Comparison of ENCODE assay signal across 15 cellular contexts in genomic region chr6:104943781-104944180, GRCh38. TPM values are rescaled to one million over a fixed set of nuclear protein-coding genes. Genes with fewer than 3 reads are reported as not detected.
DNase-seq lines count a peak whose midpoint lies in the region; ATAC-seq and TF ChIP-seq lines count a peak whose summit lies in the region.
"Had no signal": no experiment of that assay in that cellular context is flagged by ENCODE, and none has a peak within 500 bp of the region (broad histone marks: within the 10 kb centered on the region; RNA-seq: fewer than 3 reads in every experiment).

No MANE protein-coding gene starts in this region.

- H3K4me1 Mint-ChIP-seq in activated CD4-positive, alpha-beta T cell treated with anti-CD3 and anti-CD28 coated beads for 36 hours, result peaks cover 8% of the 10 kb centered on the region
- H3K4me1 Mint-ChIP-seq in neural crest cell, result peaks cover 46% of the 10 kb centered on the region

- H3K4me3 Mint-ChIP-seq in activated CD4-positive, alpha-beta T cell treated with anti-CD3 and anti-CD28 coated beads for 36 hours, result no peak overlapping the region
- H3K4me3 Mint-ChIP-seq in neural crest cell, result peak overlapping the region; percentile 56
- H3K4me3 Mint-ChIP-seq: dendritic cell treated with granulocyte-macrophage colony-stimulating factor and Interleukin-4, amounts not matched to agents 40 ng/mL and 50 ng/mL, for 4 days; mesothelial cell of epicardium had no signal

- CTCF ChIA-PET in activated CD4-positive, alpha-beta T cell treated with anti-CD3 and anti-CD28 coated beads for 36 hours (lab: Charles Lee), result interaction anchor here (0.6 to 1.0 kb wide), 3 partner anchors 11 to 393 kb away, joined by 3 read pairs; no protein-coding TSS in a partner anchor

- intact Hi-C loops in activated CD4-positive, alpha-beta T cell treated with anti-CD3 and anti-CD28 coated beads for 36 hours (cut with DNase I, micrococcal nuclease), result loop anchor here (5.0 to 10.0 kb wide), 3 partner anchors 134 to 461 kb away; partner anchors contain the start of gene PREP (in 1 of the 2)
- intact Hi-C loops in posterior vena cava (cut with DNase I), result no loop called here

- H3K27ac Mint-ChIP-seq in activated CD4-positive, alpha-beta T cell treated with anti-CD3 and anti-CD28 coated beads for 36 hours, result no peak overlapping the region
- H3K27ac Mint-ChIP-seq in neural crest cell (ENCODE audit: unreplicated experiment), result no peak overlapping the region
- H3K27ac Mint-ChIP-seq: dendritic cell treated with granulocyte-macrophage colony-stimulating factor and Interleukin-4, amounts not matched to agents 40 ng/mL and 50 ng/mL, for 4 days; mesothelial cell of epicardium had no signal

- peak; percentile 27 for DNase-seq in activated CD4-positive, alpha-beta T cell treated with anti-CD3 and anti-CD28 coated beads for 36 hours
- no peak for DNase-seq in activated CD4-positive, alpha-beta T cell treated with anti-CD3 and anti-CD28 coated beads for 4 hours
- DNase-seq in NCI-H460 (ENCODE audit: extremely low read depth, low read depth), result peak; percentile 11
- DNase-seq in cerebellar cortex (ENCODE audit: low spot score), result peak; percentile 58
- DNase-seq in neural crest cell (ENCODE audit: low read depth, low spot score), result peak; percentile 57
- no peak for DNase-seq in cerebellum (ENCODE audit: low spot score)
- no peak for DNase-seq in posterior vena cava (ENCODE audit: low spot score)
- DNase-seq: activated effector memory CD4-positive, alpha-beta T cell treated with Interleukin-2 at 50 U/mL for 16 hours; heart right ventricle; tibial artery had no signal

- ATAC-seq in activated CD4-positive, alpha-beta T cell treated with anti-CD3 and anti-CD28 coated beads for 36 hours, result no peak
- ATAC-seq in HG02938 (IDR thresholded peaks at IDR 0.05; ENCODE audit: unreplicated experiment), result no peak
- ATAC-seq: activated CD4-positive, CD25-positive, alpha-beta regulatory T cell treated with anti-CD3 and anti-CD28 coated beads, Interleukin-2, amount 50 U/mL, for 24 hours; heart right ventricle; Panc1 had no signal

- H3K36me3 Mint-ChIP-seq in activated CD4-positive, alpha-beta T cell treated with anti-CD3 and anti-CD28 coated beads for 36 hours (ENCODE audit: low read depth), result peaks cover 2% of the 10 kb centered on the region
- no peaks in the 10 kb centered on the region for H3K36me3 Mint-ChIP-seq in neural crest cell (ENCODE audit: low read depth)
- H3K36me3 Mint-ChIP-seq: mesothelial cell of epicardium had no signal

- no peaks in the 10 kb centered on the region for H3K9me3 Mint-ChIP-seq in activated CD4-positive, alpha-beta T cell treated with anti-CD3 and anti-CD28 coated beads for 36 hours (ENCODE audit: low read depth)
- peaks cover 2% of the 10 kb centered on the region for H3K9me3 Mint-ChIP-seq in neural crest cell
- H3K9me3 Mint-ChIP-seq: dendritic cell treated with granulocyte-macrophage colony-stimulating factor and Interleukin-4, amounts not matched to agents 40 ng/mL and 50 ng/mL, for 4 days; mesothelial cell of epicardium had no signal

- no peak for TF ChIP-seq CTCF in neural crest cell (conservative IDR thresholded peaks at IDR 0.05)

- POLR2A ChIA-PET in activated CD4-positive, alpha-beta T cell treated with anti-CD3 and anti-CD28 coated beads for 36 hours (lab: Charles Lee), result no interaction called here

- H3K27me3 Mint-ChIP-seq in activated CD4-positive, alpha-beta T cell treated with anti-CD3 and anti-CD28 coated beads for 36 hours, result peaks cover 31% of the 10 kb centered on the region
- no peaks in the 10 kb centered on the region for H3K27me3 Mint-ChIP-seq in neural crest cell (ENCODE audit: low read depth)

RNA-seq across cellular contexts. Expression of gene LIN28B, which starts 13.1 kb away (rescaled TPM):
- total RNA-seq in activated CD4-positive, alpha-beta T cell treated with anti-CD3 and anti-CD28 coated beads for 36 hours, result not detected
- total RNA-seq in NCI-H460 (2014; rRNA removed; shearing (Covaris generic)), result not detected in 2 replicates
- not detected in 2 replicates for polyA plus RNA-seq in NCI-H460 (2014; cell fraction: nucleus; rRNA removed)
- total RNA-seq in neural crest cell (73.2 and 76.3 TPM in 2 replicates), cerebellum (2.3 TPM), posterior vena cava (not detected)
- total RNA-seq: heart right ventricle had no signal
- polyA plus RNA-seq: heart right ventricle had no signal

Comparison
In these comparisons a context has a peak if more than half of its experiments do, and no peak if none do; other contexts are left out.
1. DNase-seq: peak in activated CD4-positive, alpha-beta T cell treated with anti-CD3 and anti-CD28 coated beads for 36 hours (single experiment), NCI-H460 (single experiment), cerebellar cortex (single experiment) and neural crest cell (single experiment); none in activated CD4-positive, alpha-beta T cell treated with anti-CD3 and anti-CD28 coated beads for 4 hours (0 of 2), cerebellum (single experiment) and posterior vena cava (single experiment).
2. RNA of gene LIN28B, which starts 13.1 kb away (total RNA-seq): 73.2 to 76.3 TPM in neural crest cell; 2.3 TPM in cerebellum (single experiment), not detected in activated CD4-positive, alpha-beta T cell treated with anti-CD3 and anti-CD28 coated beads for 36 hours, not detected in NCI-H460 and not detected in posterior vena cava; every median in the first group is over 10 times any median in the second.
3. intact Hi-C loops: an anchor here in activated CD4-positive, alpha-beta T cell treated with anti-CD3 and anti-CD28 coated beads for 36 hours (5.0 to 10.0 kb wide); none called in posterior vena cava.